ENCODE assay signal across 8 cellular contexts in genomic region chr22:43152355-43153071, GRCh38. TPM values are rescaled to one million over a fixed set of nuclear protein-coding genes. Genes with fewer than 3 reads are reported as not detected.
DNase-seq lines count a peak whose midpoint lies in the region; ATAC-seq and TF ChIP-seq lines count a peak whose summit lies in the region.

No MANE protein-coding gene starts in this region.

- peak; percentile 85 for ATAC-seq in activated CD8-positive, alpha-beta T cell treated with anti-CD3 and anti-CD28 coated beads for 36 hours
- peak; percentile 88 for ATAC-seq in effector memory CD8-positive, alpha-beta T cell (replicated peaks)
- peak; percentile 88 for ATAC-seq in stimulated activated effector memory CD8-positive, alpha-beta T cell treated with anti-CD3 and anti-CD28 coated beads, Interleukin-12 subunit alpha, Interleukin-12 subunit beta, amount 100 ng/mL, for 72 hours

- intact Hi-C loops in activated CD8-positive, alpha-beta T cell treated with anti-CD3 and anti-CD28 coated beads for 36 hours (cut with micrococcal nuclease), result no loop called here

- H3K4me3 Mint-ChIP-seq in activated CD8-positive, alpha-beta T cell treated with anti-CD3 and anti-CD28 coated beads for 36 hours, result peak overlapping the region; percentile 90
- H3K4me3 Mint-ChIP-seq in effector memory CD8-positive, alpha-beta T cell, result peak overlapping the region; percentile 97
- peak overlapping the region; percentile 77 for H3K4me3 Mint-ChIP-seq in stimulated activated effector memory CD8-positive, alpha-beta T cell treated with anti-CD3 and anti-CD28 coated beads, Interleukin-12 subunit alpha, Interleukin-12 subunit beta, amount 100 ng/mL, for 72 hours

- DNase-seq in EH (ENCODE audit: low read depth) (peak; percentile 67), NB4 (ENCODE audit: low read depth) (peak; percentile 58), mucosa of gallbladder (ENCODE audit: low spot score) (peak; percentile 76), NCI-H146 (lab: John Stamatoyannopoulos, UW) (no peak), NCI-H128 (lab: John Stamatoyannopoulos, UW; ENCODE audit: unreplicated experiment) (no peak)
- DNase-seq in activated CD8-positive, alpha-beta T cell treated with anti-CD3 and anti-CD28 coated beads for 36 hours, result peak; percentile 76
- DNase-seq in effector memory CD8-positive, alpha-beta T cell, result peak; percentile 36 to 53 (median 40)
- peak; percentile 39 to 77 for DNase-seq in stimulated activated effector memory CD8-positive, alpha-beta T cell treated with anti-CD3 and anti-CD28 coated beads, Interleukin-12 subunit alpha, Interleukin-12 subunit beta, amount 100 ng/mL, for 72 hours (ENCODE audit: low spot score in 2 of 2)

- no peak for TF ChIP-seq POLR2A in NB4 (IDR thresholded peaks at IDR 0.05; ENCODE audit: extremely low read depth, insufficient read length)

- no peaks in the 10 kb centered on the region for H3K36me3 Mint-ChIP-seq in activated CD8-positive, alpha-beta T cell treated with anti-CD3 and anti-CD28 coated beads for 36 hours (ENCODE audit: low read depth)
- H3K36me3 Mint-ChIP-seq in effector memory CD8-positive, alpha-beta T cell (ENCODE audit: insufficient read depth), result peaks cover 20% of the 10 kb centered on the region
- H3K36me3 Mint-ChIP-seq in stimulated activated effector memory CD8-positive, alpha-beta T cell treated with anti-CD3 and anti-CD28 coated beads, Interleukin-12 subunit alpha, Interleukin-12 subunit beta, amount 100 ng/mL, for 72 hours, result peaks cover 6% of the 10 kb centered on the region

- H3K9me3 Mint-ChIP-seq in activated CD8-positive, alpha-beta T cell treated with anti-CD3 and anti-CD28 coated beads for 36 hours, result no peaks in the 10 kb centered on the region
- no peaks in the 10 kb centered on the region for H3K9me3 Mint-ChIP-seq in effector memory CD8-positive, alpha-beta T cell
- no peaks in the 10 kb centered on the region for H3K9me3 Mint-ChIP-seq in stimulated activated effector memory CD8-positive, alpha-beta T cell treated with anti-CD3 and anti-CD28 coated beads, Interleukin-12 subunit alpha, Interleukin-12 subunit beta, amount 100 ng/mL, for 72 hours

- peak overlapping the region; percentile 73 for H3K4me3 ChIP-seq in NB4 (ENCODE audit: low read depth, low read length)

- POLR2A ChIA-PET in activated CD8-positive, alpha-beta T cell treated with anti-CD3 and anti-CD28 coated beads for 36 hours (lab: Charles Lee), result interaction anchor here (1.0 to 1.3 kb wide), 2 partner anchors 10 to 28 kb away, joined by 3 to 4 read pairs; no protein-coding TSS in a partner anchor

- no peaks in the 10 kb centered on the region for H3K27me3 Mint-ChIP-seq in activated CD8-positive, alpha-beta T cell treated with anti-CD3 and anti-CD28 coated beads for 36 hours
- no peaks in the 10 kb centered on the region for H3K27me3 Mint-ChIP-seq in effector memory CD8-positive, alpha-beta T cell

- TF ChIP-seq CTCF in NB4 (IDR thresholded peaks at IDR 0.05; ENCODE audit: low read depth, low read length), result no peak
- no peak for TF ChIP-seq CTCF in activated CD8-positive, alpha-beta T cell treated with anti-CD3 and anti-CD28 coated beads for 36 hours (IDR thresholded peaks at IDR 0.05)

- peaks cover 30% of the 10 kb centered on the region for H3K4me1 Mint-ChIP-seq in activated CD8-positive, alpha-beta T cell treated with anti-CD3 and anti-CD28 coated beads for 36 hours (ENCODE audit: low read depth)
- H3K4me1 Mint-ChIP-seq in effector memory CD8-positive, alpha-beta T cell (ENCODE audit: low read depth in 2 of 2), result peaks cover 17 to 25% of the 10 kb centered on the region in 2 donors
- H3K4me1 Mint-ChIP-seq in stimulated activated effector memory CD8-positive, alpha-beta T cell treated with anti-CD3 and anti-CD28 coated beads, Interleukin-12 subunit alpha, Interleukin-12 subunit beta, amount 100 ng/mL, for 72 hours, result peaks cover 15% of the 10 kb centered on the region

- CTCF ChIA-PET in activated CD8-positive, alpha-beta T cell treated with anti-CD3 and anti-CD28 coated beads for 36 hours (lab: Charles Lee), result no interaction called here

- H3K27ac Mint-ChIP-seq in activated CD8-positive, alpha-beta T cell treated with anti-CD3 and anti-CD28 coated beads for 36 hours, result peak overlapping the region; percentile 88
- H3K27ac Mint-ChIP-seq in effector memory CD8-positive, alpha-beta T cell, result peak overlapping the region; percentile 94
- H3K27ac Mint-ChIP-seq in stimulated activated effector memory CD8-positive, alpha-beta T cell treated with anti-CD3 and anti-CD28 coated beads, Interleukin-12 subunit alpha, Interleukin-12 subunit beta, amount 100 ng/mL, for 72 hours, result peak overlapping the region; percentile 23

RNA-seq across cellular contexts. Expression of gene TSPO, which starts 1.2 kb away (rescaled TPM):
- 100 to 1,000 TPM in 1 of 2 experiments, 10 to 100 TPM in 1; 94.8 to 103 TPM for total RNA-seq in activated CD8-positive, alpha-beta T cell treated with anti-CD3 and anti-CD28 coated beads for 36 hours
- total RNA-seq in mucosa of gallbladder, result 322 TPM

RNA-seq across cellular contexts. Expression of gene MCAT, which starts 9.3 kb away (rescaled TPM):
- 10 to 100 TPM; 14.8 to 15.0 TPM for total RNA-seq in activated CD8-positive, alpha-beta T cell treated with anti-CD3 and anti-CD28 coated beads for 36 hours
- total RNA-seq in mucosa of gallbladder, result 29.3 TPM

RNA-seq across cellular contexts. Expression of gene TTLL12, which starts 34.4 kb away (rescaled TPM):
- total RNA-seq in activated CD8-positive, alpha-beta T cell treated with anti-CD3 and anti-CD28 coated beads for 36 hours, result 10 to 100 TPM; 83.5 to 86.0 TPM
- 105 TPM for total RNA-seq in mucosa of gallbladder

RNA-seq across cellular contexts. Expression of gene BIK, which starts 42.0 kb away (rescaled TPM):
- total RNA-seq in activated CD8-positive, alpha-beta T cell treated with anti-CD3 and anti-CD28 coated beads for 36 hours, result 1 to 10 TPM; 2.5 to 3.3 TPM
- total RNA-seq in mucosa of gallbladder, result 19.0 TPM

Comparison
In these comparisons a context has a peak if more than half of its experiments do, and no peak if none do; other contexts are left out.
1. DNase-seq: peak in EH (single experiment), NB4 (single experiment), activated CD8-positive, alpha-beta T cell treated with anti-CD3 and anti-CD28 coated beads for 36 hours (single experiment), effector memory CD8-positive, alpha-beta T cell (3 of 3), mucosa of gallbladder (single experiment) and stimulated activated effector memory CD8-positive, alpha-beta T cell treated with anti-CD3 and anti-CD28 coated beads, Interleukin-12 subunit alpha, Interleukin-12 subunit beta, amount 100 ng/mL, for 72 hours (2 of 2); none in NCI-H146 (single experiment) and NCI-H128 (single experiment).
2. H3K27ac Mint-ChIP-seq: peak in every context shown above with its lines; median percentile 94 in effector memory CD8-positive, alpha-beta T cell; 88 in activated CD8-positive, alpha-beta T cell treated with anti-CD3 and anti-CD28 coated beads for 36 hours; 23 in stimulated activated effector memory CD8-positive, alpha-beta T cell treated with anti-CD3 and anti-CD28 coated beads, Interleukin-12 subunit alpha, Interleukin-12 subunit beta, amount 100 ng/mL, for 72 hours.
3. Peak in every context shown above with its lines, with median percentiles within 50 percentile points of each other: ATAC-seq and H3K4me3 Mint-ChIP-seq.